ENCODE assay signal across 7 cellular contexts in genomic region chr5:177349762-177350161, GRCh38. TPM values are rescaled to one million over a fixed set of nuclear protein-coding genes. Genes with fewer than 3 reads are reported as not detected.
DNase-seq lines count a peak whose midpoint lies in the region; ATAC-seq and TF ChIP-seq lines count a peak whose summit lies in the region.

No MANE protein-coding gene starts in this region.

- 70 to 77% methylated on average over 5 of the region's 5 CpGs for WGBS in GM23248 (ENCODE audit: low coverage in 1 of 2, low lambda C conversion rate in 2 of 2, missing lambda C conversion rate in 2 of 2), 2 experiments
- 81 to 91% (median 88%) methylated on average over 5 of the region's 5 CpGs for WGBS in psoas muscle, 3 donors

- no peaks in the 10 kb centered on the region for H3F3A ChIP-seq in GM23248 (ENCODE audit: insufficient read depth)

- H3K27me3 ChIP-seq in GM23248 (replicated peaks; ENCODE audit: insufficient read depth) (no peaks in the 10 kb centered on the region), psoas muscle (ENCODE audit: insufficient read depth in 3 of 3, low read length in 2 of 3) (no peaks in the 10 kb centered on the region)

- H3K4me2 ChIP-seq in GM23248 (ENCODE audit: unreplicated experiment) = peak overlapping the region; percentile 82

- peaks cover 65% of the 10 kb centered on the region for H3K79me2 ChIP-seq in GM23248 (ENCODE audit: insufficient read depth)

- POLR2A ChIA-PET in RWPE1 (lab: Yijun Ruan, JAX; ENCODE audit: low non-redundant PET) = no interaction called here

- no peaks in the 10 kb centered on the region for H3K9me3 ChIP-seq in GM23248 (ENCODE audit: low read depth)
- no peaks in the 10 kb centered on the region for H3K9me3 ChIP-seq in psoas muscle

- H4K20me1 ChIP-seq in GM23248 (ENCODE audit: insufficient read depth) = no peaks in the 10 kb centered on the region

- H3K4me3 ChIP-seq in GM23248 (peak overlapping the region; percentile 86), fibroblast of mammary gland (ENCODE audit: control insufficient read depth, low read depth, low read length) (peak overlapping the region; percentile 100), psoas muscle (peak overlapping the region; percentile 94)

- DNase-seq in GM23248 = no peak
- no peak for DNase-seq in RWPE1 (ENCODE audit: low spot score)
- DNase-seq in fibroblast of mammary gland (ENCODE audit: low read depth) = no peak
- no peak for DNase-seq in psoas muscle
- no peak for DNase-seq in putamen (ENCODE audit: low spot score)
- no peak for DNase-seq in SKM-1 (lab: John Stamatoyannopoulos, UW; ENCODE audit: unreplicated experiment)

- peaks cover 17% of the 10 kb centered on the region for H3K4me1 ChIP-seq in GM23248 (ENCODE audit: insufficient read depth)
- peaks cover 21% of the 10 kb centered on the region for H3K4me1 ChIP-seq in psoas muscle

- no peak overlapping the region for H3K27ac ChIP-seq in GM23248
- H3K27ac ChIP-seq in RWPE1 = peak overlapping the region; percentile 16
- H3K27ac ChIP-seq in psoas muscle = no peak overlapping the region

- in situ Hi-C loops in GM23248 (cut with MboI) = no loop called here

- H2AFZ ChIP-seq in GM23248 = no peak overlapping the region

- no peak for TF ChIP-seq CTCF in RWPE1 (conservative IDR thresholded peaks at IDR 0.05; ENCODE audit: low read depth)
- no peak for TF ChIP-seq CTCF in fibroblast of mammary gland (conservative IDR thresholded peaks at IDR 0.05; ENCODE audit: control insufficient read depth, insufficient read depth, low read depth, low read length)
- no peak for TF ChIP-seq CTCF in psoas muscle (IDR thresholded peaks at IDR 0.05)

- H3K36me3 ChIP-seq in GM23248 (ENCODE audit: low read depth) (no peaks in the 10 kb centered on the region; the same call in 1 of the 2 replicates), psoas muscle (ENCODE audit: insufficient read depth in 1 of 2, low read depth in 1 of 2) (peaks cover 9 to 28% of the 10 kb centered on the region in 2 donors)

- no peaks in the 10 kb centered on the region for H3K9me2 ChIP-seq in GM23248 (ENCODE audit: insufficient read depth)

- no peak for ATAC-seq in psoas muscle
- no peak for ATAC-seq in HG02759 (IDR thresholded peaks at IDR 0.05; ENCODE audit: unreplicated experiment)

- H3K9ac ChIP-seq in GM23248 = 0 out of 2 replicates have a peak overlapping the region, but pooled peaks have one; percentile 90

- intact Hi-C loops in psoas muscle (cut with DNase I) = loop anchor here in 1 of 2 donors (5.0 kb wide), 1 partner anchor 37 kb away; the partner anchor contains the start of gene MXD3

- CTCF ChIA-PET in RWPE1 (lab: Yijun Ruan, JAX) = interaction anchor here (0.5 kb wide), 1 partner anchor 289 kb away, joined by 4 read pairs; no protein-coding TSS in a partner anchor

RNA-seq across cellular contexts. Expression of gene LMAN2, which starts 1.7 kb away (rescaled TPM):
- 313 and 389 TPM in 2 replicates for total RNA-seq in GM23248 (2014; rRNA removed; shearing (Covaris generic))
- polyA plus RNA-seq in GM23248 (2016; fragmentation: Nextera tagmentation; extraction: Ambion mirVana) = 303 and 313 TPM in 2 replicates
- total RNA-seq in psoas muscle = 10 to 100 TPM; 28.7 to 55.8 (median 43.1) TPM
- 100 to 1,000 TPM; 103 to 193 (median 162) TPM for polyA plus RNA-seq in psoas muscle

RNA-seq across cellular contexts. Expression of gene RGS14, which starts 8.0 kb away (rescaled TPM):
- total RNA-seq in GM23248 (2014; rRNA removed; shearing (Covaris generic)) = 4.3 and 6.4 TPM in 2 replicates
- 2.2 and 2.5 TPM in 2 replicates for polyA plus RNA-seq in GM23248 (2016; fragmentation: Nextera tagmentation; extraction: Ambion mirVana)
- 10 to 100 TPM in 3 of 4 donors, 1 to 10 TPM in 1; 5.5 to 23.2 (median 10.5) TPM for total RNA-seq in psoas muscle
- polyA plus RNA-seq in psoas muscle = 10 to 100 TPM in 1 of 3 donors, 1 to 10 TPM in 2; 3.6 to 10.0 (median 6.7) TPM

RNA-seq across cellular contexts. Expression of gene SLC34A1, which starts 34.5 kb away (rescaled TPM):
- total RNA-seq in GM23248 (2014; rRNA removed; shearing (Covaris generic)) = not detected in 2 replicates
- not detected in 2 replicates for polyA plus RNA-seq in GM23248 (2016; fragmentation: Nextera tagmentation; extraction: Ambion mirVana)
- not detected for total RNA-seq in psoas muscle
- not detected for polyA plus RNA-seq in psoas muscle

RNA-seq across cellular contexts. Expression of gene MXD3, which starts 38.1 kb away (rescaled TPM):
- total RNA-seq in GM23248 (2014; rRNA removed; shearing (Covaris generic)) = 7.8 and 23.0 TPM in 2 replicates
- 6.1 and 6.5 TPM in 2 replicates for polyA plus RNA-seq in GM23248 (2016; fragmentation: Nextera tagmentation; extraction: Ambion mirVana)
- total RNA-seq in psoas muscle = 1 to 10 TPM; 2.3 to 4.2 (median 2.8) TPM
- polyA plus RNA-seq in psoas muscle = 1 to 10 TPM in 2 of 3 donors, under 1 TPM in 1; 0.80 to 2.1 (median 1.3) TPM

RNA-seq across cellular contexts. Expression of gene PRELID1, which starts 46.2 kb away (rescaled TPM):
- total RNA-seq in GM23248 (2014; rRNA removed; shearing (Covaris generic)) = 184 and 212 TPM in 2 replicates
- polyA plus RNA-seq in GM23248 (2016; fragmentation: Nextera tagmentation; extraction: Ambion mirVana) (253 and 255 TPM in 2 replicates), psoas muscle (100 to 1,000 TPM in 1 of 3 donors, 10 to 100 TPM in 2; 44.3 to 201 (median 56.8) TPM)
- total RNA-seq in psoas muscle = 10 to 100 TPM; 19.9 to 66.8 (median 44.3) TPM
